In genomic region chr3:118802325-118803095, GRCh38 we compare ENCODE assay signal across 13 cellular contexts.
"Had no signal": no experiment of that assay in that cellular context is flagged by ENCODE, and none has a peak within 500 bp of the region (broad histone marks: within the 10 kb centered on the region; RNA-seq: fewer than 3 reads in every experiment).

No MANE protein-coding gene starts in this region.

- H3K9ac ChIP-seq: parathyroid adenoma had no signal

- ATAC-seq: activated CD4-positive, CD25-positive, alpha-beta regulatory T cell treated with anti-CD3 and anti-CD28 coated beads, Interleukin-2, amount 50 U/mL, for 24 hours; stimulated activated naive B cell treated with anti-CD40 and anti-IgM and Interleukin-4, amounts not matched to agents 10 μg/mL and 1 μg/mL and 100 μg/mL, for 72 hours; T-cell had no signal

- H3K27ac ChIP-seq: parathyroid adenoma, transverse colon had no signal

- H3K27me3 ChIP-seq: transverse colon had no signal

- DNase-seq: activated naive CD8-positive, alpha-beta T cell treated with anti-CD3 and anti-CD28 coated beads for 36 hours; cerebellar nuclear complex; effector memory CD4-positive, alpha-beta T cell; foreskin melanocyte; immature natural killer cell; midbrain; stimulated activated naive B cell treated with anti-CD40 and anti-IgM and Interleukin-4, amounts not matched to agents 10 μg/mL and 1 μg/mL and 100 μg/mL, for 72 hours; T-cell; T-helper 9 cell; transverse colon had no signal

- H3K4me3 ChIP-seq: lung, transverse colon had no signal

- H2AFZ ChIP-seq: parathyroid adenoma had no signal

- H3K4me1 ChIP-seq: parathyroid adenoma, transverse colon had no signal

- H3K79me2 ChIP-seq: parathyroid adenoma had no signal

- H3K36me3 ChIP-seq: transverse colon had no signal

- H3K9me3 ChIP-seq: transverse colon had no signal
